2 cellular contexts compared by ENCODE assay signal in genomic region chr2:19306065-19306464, GRCh38. TPM values are rescaled to one million over a fixed set of nuclear protein-coding genes. Genes with fewer than 3 reads are reported as not detected.
"Had no signal": no experiment of that assay in that cellular context is flagged by ENCODE, and none has a peak within 500 bp of the region (broad histone marks: within the 10 kb centered on the region; RNA-seq: fewer than 3 reads in every experiment).

No MANE protein-coding gene starts in this region.

RNA-seq across cellular contexts. Expression of gene OSR1, which starts 52.4 kb away (rescaled TPM):
- total RNA-seq: naive thymus-derived CD4-positive, alpha-beta T cell; pulmonary artery endothelial cell had no signal
- polyA plus RNA-seq: naive thymus-derived CD4-positive, alpha-beta T cell had no signal
